8 cellular contexts compared by ENCODE assay signal in genomic region chr6:33313709-33314514, GRCh38. TPM values are rescaled to one million over a fixed set of nuclear protein-coding genes. Genes with fewer than 3 reads are reported as not detected.
DNase-seq lines count a peak whose midpoint lies in the region; FAIRE-seq and TF ChIP-seq lines count a peak whose summit lies in the region.

Gene TAPBP (minus strand): TSS chr6:33314078. CDS start chr6:33314041, 37 bp downstream.

- H3K9ac ChIP-seq in kidney (ENCODE audit: low read length in 2 of 2) = peak within 1 kb of the TSS; percentile 93 to 94

- DNase-seq in EL (peak; percentile 79), H54 (ENCODE audit: insufficient read length, low spot score) (peak; percentile 42), NCI-H128 (lab: John Stamatoyannopoulos, UW; ENCODE audit: unreplicated experiment) (peak; percentile 19), cerebellum (ENCODE audit: low spot score) (peak; percentile 54), kidney (peak; percentile 87), GOT3 (lab: John Stamatoyannopoulos, UW) (no peak)
- peak; percentile 78 for DNase-seq in activated CD4-positive, CD25-positive, alpha-beta regulatory T cell treated with anti-CD3 and anti-CD28 coated beads, Interleukin-2, amount 50 U/mL, for 72 hours
- peak; percentile 72 to 78 (median 73) for DNase-seq in stimulated activated CD4-positive, alpha-beta T cell treated with anti-CD3 and anti-CD28 coated beads, Interleukin-12 subunit alpha, Interleukin-12 subunit beta, amount 100 ng/mL, for 48 hours (ENCODE audit: low read depth in 2 of 3, low spot score in 1 of 3)

- TF ChIP-seq POLR2A in H54 (IDR thresholded peaks at IDR 0.05; ENCODE audit: low read depth, low read length) = no peak; the same call in none of the 2 replicates

- peaks cover 9 to 33% of the 10 kb centered on the region in 2 donors for H3K4me1 ChIP-seq in kidney (ENCODE audit: control insufficient read depth in 1 of 2, insufficient read depth in 1 of 2, low read depth in 1 of 2, low read length in 2 of 2)

- no peak for FAIRE-seq in H54 (lab: Jason Lieb, UNC)
- FAIRE-seq in kidney (lab: Jason Lieb, UNC) = no peak

- peak within 1 kb of the TSS; percentile 93 to 98 for H3K27ac ChIP-seq in kidney (ENCODE audit: low read depth in 2 of 2, low read length in 2 of 2)

- no peaks in the 10 kb centered on the region for H3K9me3 ChIP-seq in kidney (ENCODE audit: control insufficient read depth in 1 of 2, low read length in 2 of 2)

- no peak for TF ChIP-seq CTCF in kidney (IDR thresholded peaks at IDR 0.05; ENCODE audit: borderline replicate concordance, extremely low read depth, insufficient read depth)

- intact Hi-C loops in kidney (cut with DNase I) = no loop called here

- peaks cover 0 to 1% of the 10 kb centered on the region in 2 donors for H3K36me3 ChIP-seq in kidney (ENCODE audit: control insufficient read depth in 1 of 2, insufficient read depth in 2 of 2, low read length in 2 of 2)

- peak within 1 kb of the TSS; percentile 90 to 96 for H3K4me3 ChIP-seq in kidney (ENCODE audit: low read length in 2 of 2)

RNA-seq across cellular contexts. Expression of gene TAPBP, which starts in this region (rescaled TPM):
- total RNA-seq in cerebellum = 22.0 TPM
- total RNA-seq in kidney = 217 TPM
- polyA plus RNA-seq in kidney (ENCODE audit: insufficient read depth, low read depth, low replicate concordance) = 53.5 TPM
